In the genomic region with DNA sequence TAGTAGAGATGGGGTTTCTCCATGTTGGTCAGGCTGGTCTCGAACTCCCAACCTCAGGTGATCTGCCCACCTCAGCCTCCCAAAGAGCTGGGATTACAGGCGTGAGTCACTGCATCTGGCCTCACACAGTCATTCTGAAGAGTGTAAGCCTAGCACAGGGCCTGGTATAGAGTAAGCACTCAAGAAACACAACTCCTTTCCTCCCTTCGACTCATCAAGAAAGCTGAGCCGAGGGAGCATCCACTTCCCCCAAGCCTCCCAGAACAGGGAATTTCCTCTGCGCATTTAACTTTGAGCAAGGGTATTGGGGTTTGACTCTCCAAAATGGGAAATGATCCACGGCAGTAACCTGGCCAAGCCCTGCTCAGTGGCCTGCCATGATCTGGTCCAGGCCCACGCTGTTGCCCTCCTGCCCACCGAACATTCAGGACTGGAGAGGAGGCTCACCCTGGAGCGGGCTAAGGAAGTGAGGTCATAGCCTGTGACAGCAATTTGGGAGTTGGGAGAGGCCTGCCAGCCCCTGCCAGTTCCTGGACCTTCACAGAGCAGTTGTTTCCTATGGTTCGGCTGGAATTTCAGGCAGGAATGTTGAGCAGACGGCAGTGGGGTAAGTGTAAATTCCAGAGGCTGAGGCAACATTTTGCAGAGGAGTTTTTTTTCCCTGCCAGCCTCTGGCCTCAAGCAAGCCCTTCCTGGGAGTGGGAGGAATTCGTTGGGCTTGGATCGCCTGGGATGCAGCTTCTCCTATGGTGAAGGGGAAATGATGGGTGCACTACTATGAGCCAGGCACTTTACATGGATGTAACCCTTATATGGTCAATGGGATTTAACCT, we compare ENCODE assay signal across 1 cellular context.
TF ChIP-seq lines count a peak whose summit lies in the region.

No MANE protein-coding gene starts in this region.

TF ChIP-seq in HepG2, 621 proteins besides CTCF, POLR2A, EP300 and RAD21 (continued from another document and continues in another):
- TF ChIP-seq, protein P1, sequence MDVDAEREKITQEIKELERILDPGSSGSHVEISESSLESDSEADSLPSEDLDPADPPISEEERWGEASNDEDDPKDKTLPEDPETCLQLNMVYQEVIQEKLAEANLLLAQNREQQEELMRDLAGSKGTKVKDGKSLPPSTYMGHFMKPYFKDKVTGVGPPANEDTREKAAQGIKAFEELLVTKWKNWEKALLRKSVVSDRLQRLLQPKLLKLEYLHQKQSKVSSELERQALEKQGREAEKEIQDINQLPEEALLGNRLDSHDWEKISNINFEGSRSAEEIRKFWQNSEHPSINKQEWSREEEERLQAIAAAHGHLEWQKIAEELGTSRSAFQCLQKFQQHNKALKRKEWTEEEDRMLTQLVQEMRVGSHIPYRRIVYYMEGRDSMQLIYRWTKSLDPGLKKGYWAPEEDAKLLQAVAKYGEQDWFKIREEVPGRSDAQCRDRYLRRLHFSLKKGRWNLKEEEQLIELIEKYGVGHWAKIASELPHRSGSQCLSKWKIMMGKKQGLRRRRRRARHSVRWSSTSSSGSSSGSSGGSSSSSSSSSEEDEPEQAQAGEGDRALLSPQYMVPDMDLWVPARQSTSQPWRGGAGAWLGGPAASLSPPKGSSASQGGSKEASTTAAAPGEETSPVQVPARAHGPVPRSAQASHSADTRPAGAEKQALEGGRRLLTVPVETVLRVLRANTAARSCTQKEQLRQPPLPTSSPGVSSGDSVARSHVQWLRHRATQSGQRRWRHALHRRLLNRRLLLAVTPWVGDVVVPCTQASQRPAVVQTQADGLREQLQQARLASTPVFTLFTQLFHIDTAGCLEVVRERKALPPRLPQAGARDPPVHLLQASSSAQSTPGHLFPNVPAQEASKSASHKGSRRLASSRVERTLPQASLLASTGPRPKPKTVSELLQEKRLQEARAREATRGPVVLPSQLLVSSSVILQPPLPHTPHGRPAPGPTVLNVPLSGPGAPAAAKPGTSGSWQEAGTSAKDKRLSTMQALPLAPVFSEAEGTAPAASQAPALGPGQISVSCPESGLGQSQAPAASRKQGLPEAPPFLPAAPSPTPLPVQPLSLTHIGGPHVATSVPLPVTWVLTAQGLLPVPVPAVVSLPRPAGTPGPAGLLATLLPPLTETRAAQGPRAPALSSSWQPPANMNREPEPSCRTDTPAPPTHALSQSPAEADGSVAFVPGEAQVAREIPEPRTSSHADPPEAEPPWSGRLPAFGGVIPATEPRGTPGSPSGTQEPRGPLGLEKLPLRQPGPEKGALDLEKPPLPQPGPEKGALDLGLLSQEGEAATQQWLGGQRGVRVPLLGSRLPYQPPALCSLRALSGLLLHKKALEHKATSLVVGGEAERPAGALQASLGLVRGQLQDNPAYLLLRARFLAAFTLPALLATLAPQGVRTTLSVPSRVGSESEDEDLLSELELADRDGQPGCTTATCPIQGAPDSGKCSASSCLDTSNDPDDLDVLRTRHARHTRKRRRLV (CRISPR knock-in tag; IDR thresholded peaks at IDR 0.05), result no peak
- TF ChIP-seq MLLT10 (CRISPR knock-in tag; IDR thresholded peaks at IDR 0.05), result no peak
- no peak for TF ChIP-seq ZNF557 (CRISPR knock-in tag; IDR thresholded peaks at IDR 0.05)
- no peak for TF ChIP-seq FOSL1 (CRISPR knock-in tag; IDR thresholded peaks at IDR 0.05; ENCODE audit: borderline replicate concordance)
- TF ChIP-seq, protein P2, sequence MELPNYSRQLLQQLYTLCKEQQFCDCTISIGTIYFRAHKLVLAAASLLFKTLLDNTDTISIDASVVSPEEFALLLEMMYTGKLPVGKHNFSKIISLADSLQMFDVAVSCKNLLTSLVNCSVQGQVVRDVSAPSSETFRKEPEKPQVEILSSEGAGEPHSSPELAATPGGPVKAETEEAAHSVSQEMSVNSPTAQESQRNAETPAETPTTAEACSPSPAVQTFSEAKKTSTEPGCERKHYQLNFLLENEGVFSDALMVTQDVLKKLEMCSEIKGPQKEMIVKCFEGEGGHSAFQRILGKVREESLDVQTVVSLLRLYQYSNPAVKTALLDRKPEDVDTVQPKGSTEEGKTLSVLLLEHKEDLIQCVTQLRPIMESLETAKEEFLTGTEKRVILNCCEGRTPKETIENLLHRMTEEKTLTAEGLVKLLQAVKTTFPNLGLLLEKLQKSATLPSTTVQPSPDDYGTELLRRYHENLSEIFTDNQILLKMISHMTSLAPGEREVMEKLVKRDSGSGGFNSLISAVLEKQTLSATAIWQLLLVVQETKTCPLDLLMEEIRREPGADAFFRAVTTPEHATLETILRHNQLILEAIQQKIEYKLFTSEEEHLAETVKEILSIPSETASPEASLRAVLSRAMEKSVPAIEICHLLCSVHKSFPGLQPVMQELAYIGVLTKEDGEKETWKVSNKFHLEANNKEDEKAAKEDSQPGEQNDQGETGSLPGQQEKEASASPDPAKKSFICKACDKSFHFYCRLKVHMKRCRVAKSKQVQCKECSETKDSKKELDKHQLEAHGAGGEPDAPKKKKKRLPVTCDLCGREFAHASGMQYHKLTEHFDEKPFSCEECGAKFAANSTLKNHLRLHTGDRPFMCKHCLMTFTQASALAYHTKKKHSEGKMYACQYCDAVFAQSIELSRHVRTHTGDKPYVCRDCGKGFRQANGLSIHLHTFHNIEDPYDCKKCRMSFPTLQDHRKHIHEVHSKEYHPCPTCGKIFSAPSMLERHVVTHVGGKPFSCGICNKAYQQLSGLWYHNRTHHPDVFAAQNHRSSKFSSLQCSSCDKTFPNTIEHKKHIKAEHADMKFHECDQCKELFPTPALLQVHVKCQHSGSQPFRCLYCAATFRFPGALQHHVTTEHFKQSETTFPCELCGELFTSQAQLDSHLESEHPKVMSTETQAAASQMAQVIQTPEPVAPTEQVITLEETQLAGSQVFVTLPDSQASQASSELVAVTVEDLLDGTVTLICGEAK (IDR thresholded peaks at IDR 0.05), result no peak
- TF ChIP-seq, protein P2 (CRISPR knock-in tag; IDR thresholded peaks at IDR 0.05), result no peak
- TF ChIP-seq ZFP37 (CRISPR knock-in tag; IDR thresholded peaks at IDR 0.05; ENCODE audit: borderline replicate concordance), result no peak
- TF ChIP-seq, protein P3, sequence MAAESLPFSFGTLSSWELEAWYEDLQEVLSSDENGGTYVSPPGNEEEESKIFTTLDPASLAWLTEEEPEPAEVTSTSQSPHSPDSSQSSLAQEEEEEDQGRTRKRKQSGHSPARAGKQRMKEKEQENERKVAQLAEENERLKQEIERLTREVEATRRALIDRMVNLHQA (CRISPR knock-in tag; IDR thresholded peaks at IDR 0.05), result no peak
- no peak for TF ChIP-seq FOXP1 (IDR thresholded peaks at IDR 0.05)
- no peak for TF ChIP-seq FOXP1 (CRISPR knock-in tag; IDR thresholded peaks at IDR 0.05)
- TF ChIP-seq HDAC1 (CRISPR knock-in tag; IDR thresholded peaks at IDR 0.05), result no peak
- TF ChIP-seq, protein P4, sequence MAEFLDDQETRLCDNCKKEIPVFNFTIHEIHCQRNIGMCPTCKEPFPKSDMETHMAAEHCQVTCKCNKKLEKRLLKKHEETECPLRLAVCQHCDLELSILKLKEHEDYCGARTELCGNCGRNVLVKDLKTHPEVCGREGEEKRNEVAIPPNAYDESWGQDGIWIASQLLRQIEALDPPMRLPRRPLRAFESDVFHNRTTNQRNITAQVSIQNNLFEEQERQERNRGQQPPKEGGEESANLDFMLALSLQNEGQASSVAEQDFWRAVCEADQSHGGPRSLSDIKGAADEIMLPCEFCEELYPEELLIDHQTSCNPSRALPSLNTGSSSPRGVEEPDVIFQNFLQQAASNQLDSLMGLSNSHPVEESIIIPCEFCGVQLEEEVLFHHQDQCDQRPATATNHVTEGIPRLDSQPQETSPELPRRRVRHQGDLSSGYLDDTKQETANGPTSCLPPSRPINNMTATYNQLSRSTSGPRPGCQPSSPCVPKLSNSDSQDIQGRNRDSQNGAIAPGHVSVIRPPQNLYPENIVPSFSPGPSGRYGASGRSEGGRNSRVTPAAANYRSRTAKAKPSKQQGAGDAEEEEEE (CRISPR knock-in tag; IDR thresholded peaks at IDR 0.05; ENCODE audit: borderline replicate concordance), result no peak
- TF ChIP-seq, protein P5, sequence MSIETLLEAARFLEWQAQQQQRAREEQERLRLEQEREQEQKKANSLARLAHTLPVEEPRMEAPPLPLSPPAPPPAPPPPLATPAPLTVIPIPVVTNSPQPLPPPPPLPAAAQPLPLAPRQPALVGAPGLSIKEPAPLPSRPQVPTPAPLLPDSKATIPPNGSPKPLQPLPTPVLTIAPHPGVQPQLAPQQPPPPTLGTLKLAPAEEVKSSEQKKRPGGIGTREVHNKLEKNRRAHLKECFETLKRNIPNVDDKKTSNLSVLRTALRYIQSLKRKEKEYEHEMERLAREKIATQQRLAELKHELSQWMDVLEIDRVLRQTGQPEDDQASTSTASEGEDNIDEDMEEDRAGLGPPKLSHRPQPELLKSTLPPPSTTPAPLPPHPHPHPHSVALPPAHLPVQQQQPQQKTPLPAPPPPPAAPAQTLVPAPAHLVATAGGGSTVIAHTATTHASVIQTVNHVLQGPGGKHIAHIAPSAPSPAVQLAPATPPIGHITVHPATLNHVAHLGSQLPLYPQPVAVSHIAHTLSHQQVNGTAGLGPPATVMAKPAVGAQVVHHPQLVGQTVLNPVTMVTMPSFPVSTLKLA (IDR thresholded peaks at IDR 0.05), result no peak
- no peak; the same call in 1 of the 2 replicates for TF ChIP-seq ARID4A (CRISPR knock-in tag; IDR thresholded peaks at IDR 0.05; ENCODE audit: borderline replicate concordance)
- TF ChIP-seq REL (CRISPR knock-in tag; conservative IDR thresholded peaks at IDR 0.05), result no peak
- no peak for TF ChIP-seq ZNF616 (CRISPR knock-in tag; IDR thresholded peaks at IDR 0.05; ENCODE audit: low read depth)
- no peak for TF ChIP-seq IRX3 (CRISPR knock-in tag; IDR thresholded peaks at IDR 0.05; ENCODE audit: borderline replicate concordance, low read depth)
- no peak for TF ChIP-seq YEATS4 (CRISPR knock-in tag; IDR thresholded peaks at IDR 0.05; ENCODE audit: borderline replicate concordance)
- TF ChIP-seq CBFB (CRISPR knock-in tag; IDR thresholded peaks at IDR 0.05), result no peak
- no peak for TF ChIP-seq DNMT3B (CRISPR knock-in tag; conservative IDR thresholded peaks at IDR 0.05)
- TF ChIP-seq HMGA1 (CRISPR knock-in tag; conservative IDR thresholded peaks at IDR 0.05), result no peak
- no peak for TF ChIP-seq ZNF777 (CRISPR knock-in tag; IDR thresholded peaks at IDR 0.05)
- TF ChIP-seq, protein P6, sequence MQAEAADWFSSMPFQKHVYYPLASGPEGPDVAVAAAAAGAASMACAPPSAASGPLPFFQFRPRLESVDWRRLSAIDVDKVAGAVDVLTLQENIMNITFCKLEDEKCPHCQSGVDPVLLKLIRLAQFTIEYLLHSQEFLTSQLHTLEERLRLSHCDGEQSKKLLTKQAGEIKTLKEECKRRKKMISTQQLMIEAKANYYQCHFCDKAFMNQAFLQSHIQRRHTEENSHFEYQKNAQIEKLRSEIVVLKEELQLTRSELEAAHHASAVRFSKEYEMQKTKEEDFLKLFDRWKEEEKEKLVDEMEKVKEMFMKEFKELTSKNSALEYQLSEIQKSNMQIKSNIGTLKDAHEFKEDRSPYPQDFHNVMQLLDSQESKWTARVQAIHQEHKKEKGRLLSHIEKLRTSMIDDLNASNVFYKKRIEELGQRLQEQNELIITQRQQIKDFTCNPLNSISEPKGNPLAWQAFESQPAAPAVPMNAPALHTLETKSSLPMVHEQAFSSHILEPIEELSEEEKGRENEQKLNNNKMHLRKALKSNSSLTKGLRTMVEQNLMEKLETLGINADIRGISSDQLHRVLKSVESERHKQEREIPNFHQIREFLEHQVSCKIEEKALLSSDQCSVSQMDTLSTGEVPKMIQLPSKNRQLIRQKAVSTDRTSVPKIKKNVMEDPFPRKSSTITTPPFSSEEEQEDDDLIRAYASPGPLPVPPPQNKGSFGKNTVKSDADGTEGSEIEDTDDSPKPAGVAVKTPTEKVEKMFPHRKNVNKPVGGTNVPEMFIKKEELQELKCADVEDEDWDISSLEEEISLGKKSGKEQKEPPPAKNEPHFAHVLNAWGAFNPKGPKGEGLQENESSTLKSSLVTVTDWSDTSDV (CRISPR knock-in tag; IDR thresholded peaks at IDR 0.05), result no peak
- TF ChIP-seq CENPT (CRISPR knock-in tag; IDR thresholded peaks at IDR 0.05; ENCODE audit: low read depth), result no peak
